In the genomic region with DNA sequence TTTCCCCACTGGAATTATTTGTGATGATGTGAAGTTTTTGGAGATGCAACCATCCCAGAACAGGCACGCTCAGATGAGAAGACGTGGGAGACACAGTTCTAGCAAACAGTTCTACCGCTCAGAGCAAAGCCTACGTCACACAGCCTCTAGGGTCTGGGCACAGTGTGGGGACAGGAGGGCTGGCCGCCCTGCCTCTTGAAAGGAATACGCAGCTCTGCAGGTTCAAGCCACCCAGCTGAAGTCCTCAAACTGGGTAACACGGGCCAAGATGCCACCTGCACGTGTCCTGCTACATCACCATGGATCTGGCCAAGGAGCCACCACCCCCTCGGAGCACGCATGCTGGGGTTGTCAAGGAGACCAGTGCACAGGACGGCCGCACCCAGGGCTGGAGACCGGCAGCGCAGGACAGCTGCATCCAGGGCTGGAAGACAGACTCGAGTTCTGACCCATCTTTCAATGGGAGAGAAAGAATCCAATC, we compare ENCODE assay signal across 13 cellular contexts.
DNase-seq lines count a peak whose midpoint lies in the region; FAIRE-seq and TF ChIP-seq lines count a peak whose summit lies in the region.
"Had no signal": no experiment of that assay in that cellular context is flagged by ENCODE, and none has a peak within 500 bp of the region (broad histone marks: within the 10 kb centered on the region; RNA-seq: fewer than 3 reads in every experiment).

No MANE protein-coding gene starts in this region.

- H3K27me3 Mint-ChIP-seq in activated CD4-positive, alpha-beta T cell treated with anti-CD3 and anti-CD28 coated beads, Interleukin-2, amount 10 ng/mL, durations not matched to agents 24 days and 14 days: no peaks in the 10 kb centered on the region
- no peaks in the 10 kb centered on the region for H3K27me3 Mint-ChIP-seq in T-helper 2 cell treated with Interferon-gamma antibody and Interleukin-4, amounts not matched to agents 5 μg/mL and 100 μg/mL, for 36 hours (ENCODE audit: low read depth)

- H3K36me3 ChIP-seq in kidney (ENCODE audit: control insufficient read depth in 1 of 2, insufficient read depth in 2 of 2, low read length in 2 of 2) (no peaks in the 10 kb centered on the region), ovary (no peaks in the 10 kb centered on the region)
- H3K36me3 ChIP-seq: transverse colon had no signal

- no peak for FAIRE-seq in kidney (lab: Jason Lieb, UNC)
- FAIRE-seq: A549, G401.6 had no signal

- no peak overlapping the region for H3K27ac ChIP-seq in kidney (ENCODE audit: low read depth in 2 of 2, low read length in 2 of 2)
- H3K27ac ChIP-seq in skin epidermis: peak overlapping the region in 11 of 21 experiments; percentile 1 to 80 (median 32)
- H3K27ac ChIP-seq in ovary: no peak overlapping the region
- H3K27ac ChIP-seq: A549 had no signal

- H3K36me3 Mint-ChIP-seq in activated CD4-positive, alpha-beta T cell treated with anti-CD3 and anti-CD28 coated beads, Interleukin-2, amount 10 ng/mL, durations not matched to agents 24 days and 14 days (ENCODE audit: low read depth): peaks cover 24% of the 10 kb centered on the region
- H3K36me3 Mint-ChIP-seq in T-helper 2 cell treated with Interferon-gamma antibody and Interleukin-4, amounts not matched to agents 5 μg/mL and 100 μg/mL, for 36 hours (ENCODE audit: low read depth): peaks cover 33% of the 10 kb centered on the region

- WGBS in ovary, 3 donors: 62 to 74% (median 69%) methylated on average over 15 of the region's 15 CpGs

- TF ChIP-seq EP300 in ovary (IDR thresholded peaks at IDR 0.05): no peak

- peaks cover 34% of the 10 kb centered on the region for H3K4me1 Mint-ChIP-seq in activated CD4-positive, alpha-beta T cell treated with anti-CD3 and anti-CD28 coated beads, Interleukin-2, amount 10 ng/mL, durations not matched to agents 24 days and 14 days
- peaks cover 52% of the 10 kb centered on the region for H3K4me1 Mint-ChIP-seq in T-helper 2 cell treated with Interferon-gamma antibody and Interleukin-4, amounts not matched to agents 5 μg/mL and 100 μg/mL, for 36 hours (ENCODE audit: low read depth)

- H3K4me3 ChIP-seq in kidney (ENCODE audit: low read length in 2 of 2) (no peak overlapping the region), skin epidermis (no peak overlapping the region), ovary (no peak overlapping the region)
- H3K4me3 ChIP-seq: A549, transverse colon had no signal

- intact Hi-C loops in activated CD4-positive, alpha-beta T cell treated with anti-CD3 and anti-CD28 coated beads, Interleukin-2, amount 10 ng/mL, durations not matched to agents 24 days and 14 days (cut with micrococcal nuclease): no loop called here
- intact Hi-C loops in kidney (cut with DNase I) (no loop called here), ovary (cut with DNase I) (no loop called here)

- DNase-seq in activated CD4-positive, alpha-beta T cell treated with anti-CD3 and anti-CD28 coated beads, Interleukin-2, amount 10 ng/mL, durations not matched to agents 24 days and 14 days: no peak
- no peak for DNase-seq in activated CD4-positive, alpha-beta T cell treated with anti-CD3 and anti-CD28 coated beads for 1 hour
- no peak for DNase-seq in T-helper 2 cell treated with Interferon-gamma antibody and Interleukin-4, amounts not matched to agents 5 μg/mL and 100 μg/mL, for 36 hours (ENCODE audit: low spot score)
- peak; percentile 72 for DNase-seq in kidney
- DNase-seq in NCI-H1694 (lab: John Stamatoyannopoulos, UW): no peak
- no peak for DNase-seq in SIG-M5 treated with dmso at 0.1 percent for 504 hours (lab: John Stamatoyannopoulos, UW; ENCODE audit: unreplicated experiment)
- no peak for DNase-seq in ovary
- DNase-seq: activated CD4-positive, CD25-positive, alpha-beta regulatory T cell treated with anti-CD3 and anti-CD28 coated beads, Interleukin-2, amount 50 U/mL, for 72 hours; NCI-H510A had no signal

- no peaks in the 10 kb centered on the region for H3K9me3 Mint-ChIP-seq in activated CD4-positive, alpha-beta T cell treated with anti-CD3 and anti-CD28 coated beads, Interleukin-2, amount 10 ng/mL, durations not matched to agents 24 days and 14 days
- H3K9me3 Mint-ChIP-seq in T-helper 2 cell treated with Interferon-gamma antibody and Interleukin-4, amounts not matched to agents 5 μg/mL and 100 μg/mL, for 36 hours: no peaks in the 10 kb centered on the region

- H3K4me3 Mint-ChIP-seq in activated CD4-positive, alpha-beta T cell treated with anti-CD3 and anti-CD28 coated beads, Interleukin-2, amount 10 ng/mL, durations not matched to agents 24 days and 14 days: peak overlapping the region; percentile 36
- peak overlapping the region; percentile 72 for H3K4me3 Mint-ChIP-seq in T-helper 2 cell treated with Interferon-gamma antibody and Interleukin-4, amounts not matched to agents 5 μg/mL and 100 μg/mL, for 36 hours

- H3K9me3 ChIP-seq in kidney (ENCODE audit: control insufficient read depth in 1 of 2, low read length in 2 of 2): no peaks in the 10 kb centered on the region
- H3K9me3 ChIP-seq in ovary: no peaks in the 10 kb centered on the region
- H3K9me3 ChIP-seq: A549, transverse colon had no signal

- H3K27me3 ChIP-seq in ovary: no peaks in the 10 kb centered on the region
- H3K27me3 ChIP-seq: transverse colon had no signal

- H3K9ac ChIP-seq in kidney (ENCODE audit: low read length in 2 of 2): no peak overlapping the region

- H3K27ac Mint-ChIP-seq in activated CD4-positive, alpha-beta T cell treated with anti-CD3 and anti-CD28 coated beads, Interleukin-2, amount 10 ng/mL, durations not matched to agents 24 days and 14 days: peak overlapping the region; percentile 42
- H3K27ac Mint-ChIP-seq in T-helper 2 cell treated with Interferon-gamma antibody and Interleukin-4, amounts not matched to agents 5 μg/mL and 100 μg/mL, for 36 hours: peak overlapping the region; percentile 79

- TF ChIP-seq CTCF in kidney (IDR thresholded peaks at IDR 0.05; ENCODE audit: borderline replicate concordance, extremely low read depth, insufficient read depth) (no peak), ovary (IDR thresholded peaks at IDR 0.05) (no peak)

- no peak for TF ChIP-seq POLR2A in ovary (IDR thresholded peaks at IDR 0.05)

- H3K4me1 ChIP-seq in kidney (ENCODE audit: control insufficient read depth in 1 of 2, insufficient read depth in 1 of 2, low read depth in 1 of 2, low read length in 2 of 2) (peaks cover 3% of the 10 kb centered on the region in 2 donors), ovary (ENCODE audit: insufficient read depth) (no peaks in the 10 kb centered on the region)
- H3K4me1 ChIP-seq: A549 had no signal

Comparison
In these comparisons a context has a peak if more than half of its experiments do, and no peak if none do; other contexts are left out.
1. H3K27ac ChIP-seq: peak in skin epidermis (11 of 21); none in kidney (0 of 2) and ovary (0 of 2).